9 cellular contexts compared by ENCODE assay signal in the genomic region with DNA sequence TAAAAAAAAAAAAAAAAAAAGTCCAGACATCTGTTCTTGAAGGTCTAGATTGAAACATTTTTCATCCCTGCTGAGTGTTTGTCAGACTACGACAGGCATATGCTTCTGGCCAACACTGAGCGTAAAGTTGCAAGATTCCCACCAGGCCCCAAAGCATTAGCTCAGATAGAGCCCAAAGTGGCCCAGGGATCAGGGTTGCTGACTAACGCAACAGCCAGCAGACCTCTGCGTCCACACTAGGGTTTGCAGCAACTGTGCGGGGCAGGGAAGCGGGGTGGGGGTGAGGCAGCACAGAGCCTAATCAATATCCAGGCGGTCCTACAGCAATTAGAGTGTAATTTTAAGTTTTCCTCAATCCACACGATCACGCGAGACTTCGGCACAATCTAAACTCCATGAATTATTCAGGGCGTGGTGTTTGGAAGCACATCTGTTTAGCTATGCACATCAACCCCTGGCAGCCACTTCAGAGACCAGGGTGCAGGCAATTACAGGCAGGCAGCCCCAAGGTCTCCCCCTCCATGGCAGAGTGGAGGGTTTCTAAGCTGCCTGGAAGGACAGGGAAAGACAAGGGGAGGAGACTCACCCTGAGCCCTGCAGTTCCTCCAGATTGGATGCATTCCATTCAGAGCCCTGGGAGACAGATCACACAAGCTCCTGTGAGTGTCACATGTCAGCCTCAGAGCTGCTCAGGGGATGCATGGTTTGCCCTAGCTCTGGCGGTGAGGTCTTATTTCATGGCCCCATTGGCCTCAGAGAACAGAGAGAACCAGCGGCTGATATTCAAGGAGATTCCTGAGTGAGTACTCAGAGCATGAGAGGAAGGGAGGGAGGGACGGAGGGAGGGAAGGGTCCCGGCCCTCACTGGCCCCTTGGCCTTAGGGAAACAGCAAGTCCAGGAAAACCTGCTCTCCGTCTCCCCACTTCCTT. TPM values are rescaled to one million over a fixed set of nuclear protein-coding genes. Genes with fewer than 3 reads are reported as not detected.
DNase-seq lines count a peak whose midpoint lies in the region; ATAC-seq, FAIRE-seq and TF ChIP-seq lines count a peak whose summit lies in the region.
"Had no signal": no experiment of that assay in that cellular context is flagged by ENCODE, and none has a peak within 500 bp of the region (broad histone marks: within the 10 kb centered on the region; RNA-seq: fewer than 3 reads in every experiment).

No MANE protein-coding gene starts in this region.

- peak overlapping the region; percentile 28 for H3K27ac Mint-ChIP-seq in activated naive CD8-positive, alpha-beta T cell
- no peak overlapping the region for H3K27ac Mint-ChIP-seq in activated naive CD8-positive, alpha-beta T cell treated with anti-CD3 and anti-CD28 coated beads for 36 hours
- H3K27ac Mint-ChIP-seq in mesothelial cell of epicardium, result peak overlapping the region; percentile 97
- H3K27ac Mint-ChIP-seq: B cell had no signal

- dilution Hi-C loops in endothelial cell of umbilical vein (cut with MboI; ENCODE audit: extremely low pct_ligation_motif_present, low sequenced_read_pairs), result no loop called here

- no peak overlapping the region for H2AFZ ChIP-seq in endothelial cell of umbilical vein (ENCODE audit: low read depth, low read length)

- H3K27me3 ChIP-seq in endothelial cell of umbilical vein (ENCODE audit: control insufficient read depth in 2 of 2, insufficient read depth in 2 of 2, low read length in 2 of 2) (no peaks in the 10 kb centered on the region), aorta (ENCODE audit: control insufficient read depth in 1 of 2, insufficient read depth in 2 of 2, low read length in 1 of 2) (no peaks in the 10 kb centered on the region)

- CTCF ChIA-PET in endothelial cell of umbilical vein (lab: Charles Lee), result interaction anchor here (0.7 to 7.0 kb wide), 16 partner anchors 13 to 294 kb away, joined by 3 to 173 read pairs (median 12); no protein-coding TSS in a partner anchor

- no peak for TF ChIP-seq CTCF in endothelial cell of umbilical vein (IDR thresholded peaks at IDR 0.05; ENCODE audit: extremely low read depth in 1 of 2, insufficient read depth in 1 of 2, low read depth in 1 of 2, low read length in 2 of 2)
- no peak for TF ChIP-seq CTCF in mesothelial cell of epicardium (IDR thresholded peaks at IDR 0.05; ENCODE audit: unreplicated experiment)

- H3K36me3 Mint-ChIP-seq in activated naive CD8-positive, alpha-beta T cell, result peaks cover 2% of the 10 kb centered on the region
- peaks cover 17% of the 10 kb centered on the region for H3K36me3 Mint-ChIP-seq in activated naive CD8-positive, alpha-beta T cell treated with anti-CD3 and anti-CD28 coated beads for 36 hours
- peaks cover 36% of the 10 kb centered on the region for H3K36me3 Mint-ChIP-seq in mesothelial cell of epicardium

- POLR2A ChIA-PET in endothelial cell of umbilical vein (lab: Charles Lee), result interaction anchor here (0.5 to 1.3 kb wide), 3 partner anchors 25 to 151 kb away, joined by 3 to 6 read pairs (median 4); no protein-coding TSS in a partner anchor

- peak; percentile 60 for ATAC-seq in aorta (ENCODE audit: low FRiP score)
- ATAC-seq in GM18868 (IDR thresholded peaks at IDR 0.05; ENCODE audit: unreplicated experiment), result no peak

- H3K27ac ChIP-seq in endothelial cell of umbilical vein (ENCODE audit: insufficient read depth, low read depth, low read length) (peak overlapping the region; percentile 90), aorta (ENCODE audit: low read depth in 1 of 2, low read length in 2 of 2) (peak overlapping the region; percentile 83 to 99)

- intact Hi-C loops in endothelial cell of umbilical vein (cut with micrococcal nuclease) (no loop called here), aorta (cut with DNase I) (loop anchor here (2.0 to 10.0 kb wide), 7 partner anchors 35 to 293 kb away; a partner anchor contains a TSS)

- no TSS peak for BruUV-seq in endothelial cell of umbilical vein (replicated peaks; lab: Mats Ljungman, UMichigan)

- H3K4me3 ChIP-seq in endothelial cell of umbilical vein (replicated peaks in 1 of 3; ENCODE audit: insufficient read depth in 1 of 3, low read depth in 1 of 3, low read length in 3 of 3) (no peak overlapping the region), aorta (ENCODE audit: low read length in 2 of 2) (no peak overlapping the region)

- no peaks in the 10 kb centered on the region for H4K20me1 ChIP-seq in endothelial cell of umbilical vein (replicated peaks; ENCODE audit: control insufficient read depth, extremely low read depth, insufficient read depth, low read length)

- 25 to 30% methylated on average over 17 of the region's 17 CpGs for WGBS in aorta, 2 donors

- H3K4me1 ChIP-seq in endothelial cell of umbilical vein (ENCODE audit: control insufficient read depth, extremely low read depth, insufficient read depth, low read length) (peaks cover 31% of the 10 kb centered on the region), aorta (ENCODE audit: control insufficient read depth in 1 of 2, insufficient read depth in 2 of 2, low read length in 2 of 2) (peaks cover 0 to 5% of the 10 kb centered on the region in 2 donors)

- no peak overlapping the region for H3K4me3 Mint-ChIP-seq in activated naive CD8-positive, alpha-beta T cell
- no peak overlapping the region for H3K4me3 Mint-ChIP-seq in activated naive CD8-positive, alpha-beta T cell treated with anti-CD3 and anti-CD28 coated beads for 36 hours
- H3K4me3 Mint-ChIP-seq in mesothelial cell of epicardium, result no peak overlapping the region
- H3K4me3 Mint-ChIP-seq: B cell had no signal

- no peak for DNase-seq in activated naive CD8-positive, alpha-beta T cell treated with anti-CD3 and anti-CD28 coated beads for 36 hours
- DNase-seq in endothelial cell of umbilical vein (ENCODE audit: low read depth, low spot score), result peak; percentile 69
- no peak for DNase-seq in mesothelial cell of epicardium (ENCODE audit: low spot score in 2 of 2, unreplicated experiment in 2 of 2)
- DNase-seq in aorta, result peak; percentile 67 to 83
- DNase-seq in activated naive CD4-positive, alpha-beta T cell (lab: John Stamatoyannopoulos, UW), result no peak
- no peak for DNase-seq in NCI-H1105 treated with DMSO at 0.1 percent for 48 hours (lab: John Stamatoyannopoulos, UW)

- no peaks in the 10 kb centered on the region for H3K9me1 ChIP-seq in endothelial cell of umbilical vein (replicated peaks; ENCODE audit: control insufficient read depth, extremely low read depth, insufficient read depth, low read length)

- H3K9ac ChIP-seq in endothelial cell of umbilical vein (replicated peaks; ENCODE audit: extremely low read depth, insufficient read depth, low read length), result peak overlapping the region; percentile 49

- peak; percentile 86 for FAIRE-seq in endothelial cell of umbilical vein (lab: Jason Lieb, UNC)

- H3K4me1 Mint-ChIP-seq in activated naive CD8-positive, alpha-beta T cell (ENCODE audit: low read depth), result peaks cover 6% of the 10 kb centered on the region
- H3K4me1 Mint-ChIP-seq in activated naive CD8-positive, alpha-beta T cell treated with anti-CD3 and anti-CD28 coated beads for 36 hours, result peaks cover 7% of the 10 kb centered on the region
- peaks cover 30% of the 10 kb centered on the region for H3K4me1 Mint-ChIP-seq in mesothelial cell of epicardium

- no peaks in the 10 kb centered on the region for H3K9me3 ChIP-seq in endothelial cell of umbilical vein (replicated peaks; ENCODE audit: control insufficient read depth, insufficient read depth, low read length)
- no peaks in the 10 kb centered on the region for H3K9me3 ChIP-seq in aorta (ENCODE audit: control insufficient read depth, low read length)

- H3K36me3 ChIP-seq in endothelial cell of umbilical vein (ENCODE audit: control insufficient read depth in 2 of 2, extremely low read depth in 1 of 2, insufficient read depth in 2 of 2, low read length in 2 of 2), result peaks cover 45 to 53% of the 10 kb centered on the region in 2 experiments
- peaks cover 0 to 14% of the 10 kb centered on the region in 2 donors for H3K36me3 ChIP-seq in aorta (ENCODE audit: control insufficient read depth in 1 of 2, insufficient read depth in 2 of 2, low read length in 1 of 2)

- peak overlapping the region; percentile 17 for H3K4me2 ChIP-seq in endothelial cell of umbilical vein (ENCODE audit: insufficient read depth, low read length)

- no peaks in the 10 kb centered on the region for H3K27me3 Mint-ChIP-seq in activated naive CD8-positive, alpha-beta T cell
- H3K27me3 Mint-ChIP-seq in activated naive CD8-positive, alpha-beta T cell treated with anti-CD3 and anti-CD28 coated beads for 36 hours, result no peaks in the 10 kb centered on the region
- H3K27me3 Mint-ChIP-seq in mesothelial cell of epicardium (ENCODE audit: low read depth), result no peaks in the 10 kb centered on the region
- H3K27me3 Mint-ChIP-seq: B cell had no signal

- no peak for TF ChIP-seq POLR2A in endothelial cell of umbilical vein (IDR thresholded peaks at IDR 0.05; ENCODE audit: low read depth, low read length)

- H3K79me2 ChIP-seq in endothelial cell of umbilical vein (ENCODE audit: control insufficient read depth, insufficient read depth, low read length), result no peaks in the 10 kb centered on the region

- H3K9me3 Mint-ChIP-seq in activated naive CD8-positive, alpha-beta T cell (ENCODE audit: low read depth), result no peaks in the 10 kb centered on the region
- H3K9me3 Mint-ChIP-seq in activated naive CD8-positive, alpha-beta T cell treated with anti-CD3 and anti-CD28 coated beads for 36 hours, result no peaks in the 10 kb centered on the region
- no peaks in the 10 kb centered on the region for H3K9me3 Mint-ChIP-seq in mesothelial cell of epicardium

TF ChIP-seq in endothelial cell of umbilical vein, 7 proteins besides CTCF, POLR2A, EP300 and RAD21:
- TF ChIP-seq EZH2 (IDR thresholded peaks at IDR 0.05; ENCODE audit: borderline replicate concordance, low read depth, low read length, severe bottlenecking) (no peak), POLR2AphosphoS5 (IDR thresholded peaks at IDR 0.05; ENCODE audit: insufficient read depth, low read depth, low read length) (peak; percentile 2)

RNA-seq across cellular contexts. Expression of a gene that starts 55.4 kb away (rescaled TPM):
- 10 to 100 TPM; 20.7 to 26.9 TPM for total RNA-seq in activated naive CD8-positive, alpha-beta T cell treated with anti-CD3 and anti-CD28 coated beads for 36 hours
- total RNA-seq in endothelial cell of umbilical vein (57.5 and 71.4 TPM in 2 replicates), mesothelial cell of epicardium (36.1 to 38.4 TPM (median 37.7 TPM) in 3 replicates), aorta (10 to 100 TPM; 60.4 to 61.6 TPM)
- polyA plus RNA-seq in endothelial cell of umbilical vein (20.2 and 20.6 TPM in 2 replicates), aorta (10 to 100 TPM in 1 of 2 donors, 1 to 10 TPM in 1; 5.3 to 10.0 TPM)
- polyA plus RNA-seq in endothelial cell of umbilical vein (2011; cell fraction: cytosol; rRNA removed), result 14.9 and 18.6 TPM in 2 replicates
- 81.2 and 96.3 TPM in 2 replicates for polyA plus RNA-seq in endothelial cell of umbilical vein (2011; cell fraction: nucleus; rRNA removed)
- polyA plus RNA-seq in endothelial cell of umbilical vein (2012), result 24.5 and 25.2 TPM in 2 replicates
- polyA minus RNA-seq in endothelial cell of umbilical vein, result 93.7 and 104 TPM in 2 replicates
- 11.3 TPM for polyA minus RNA-seq in endothelial cell of umbilical vein (2011; cell fraction: cytosol; rRNA and poly(A)+ RNA removed)
- 107 and 110 TPM in 2 replicates for polyA minus RNA-seq in endothelial cell of umbilical vein (2011; cell fraction: nucleus; rRNA and poly(A)+ RNA removed)

Comparison
In these comparisons a context has a peak if more than half of its experiments do, and no peak if none do; other contexts are left out.
1. DNase-seq: peak in endothelial cell of umbilical vein (single experiment) and aorta (2 of 2); none in activated naive CD8-positive, alpha-beta T cell treated with anti-CD3 and anti-CD28 coated beads for 36 hours (single experiment), mesothelial cell of epicardium (0 of 2), activated naive CD4-positive, alpha-beta T cell (0 of 4) and NCI-H1105 treated with DMSO at 0.1 percent for 48 hours (single experiment).